Comparison of ENCODE assay signal across 22 cellular contexts in the genomic region with DNA sequence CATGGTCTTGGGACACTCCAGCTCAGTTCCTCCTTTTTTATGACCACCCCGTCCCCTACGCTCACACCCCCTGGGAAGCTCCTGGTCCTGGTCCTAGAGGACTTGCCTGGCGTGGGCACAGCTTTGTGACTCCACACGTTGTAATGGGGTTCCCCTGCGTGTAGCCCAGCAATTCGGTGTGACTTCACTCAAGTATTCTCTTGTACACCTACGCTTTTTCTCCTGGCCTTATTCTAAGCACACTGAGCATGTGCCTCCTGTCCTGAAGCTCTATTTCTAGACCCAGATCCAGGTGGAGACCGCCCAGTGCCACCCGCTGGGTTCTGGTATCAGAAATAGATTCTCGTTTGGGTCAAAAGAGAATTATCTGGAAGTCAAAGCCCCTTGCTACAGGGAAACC. TPM values are rescaled to one million over a fixed set of nuclear protein-coding genes. Genes with fewer than 3 reads are reported as not detected.
"Had no signal": no experiment of that assay in that cellular context is flagged by ENCODE, and none has a peak within 500 bp of the region (broad histone marks: within the 10 kb centered on the region; RNA-seq: fewer than 3 reads in every experiment).

No MANE protein-coding gene starts in this region.

- H3K4me1 ChIP-seq: adrenal gland, esophagus squamous epithelium, prostate gland, testis had no signal

- H3K9me3 ChIP-seq: adrenal gland, esophagus squamous epithelium, prostate gland, testis had no signal

- H3K4me3 Mint-ChIP-seq: activated T-cell treated with anti-CD3 and anti-CD28 coated beads, Interleukin-2, amount 50 U/mL, for 72 hours; dendritic cell treated with granulocyte-macrophage colony-stimulating factor and Interleukin-4, amounts not matched to agents 40 ng/mL and 50 ng/mL, for 4 days; stimulated activated memory B cell treated with anti-CD40 and anti-IgM and Interleukin-4, amounts not matched to agents 10 μg/mL and 1 μg/mL and 100 μg/mL, for 72 hours; type B pancreatic cell had no signal

- ATAC-seq: activated T-cell treated with anti-CD3 and anti-CD28 coated beads, Interleukin-2, amount 50 U/mL, for 72 hours; left cardiac atrium; right cardiac atrium; stimulated activated memory B cell treated with anti-CD40 and anti-IgM and Interleukin-4, amounts not matched to agents 10 μg/mL and 1 μg/mL and 100 μg/mL, for 72 hours had no signal

- H3K36me3 ChIP-seq: prostate gland had no signal

- H3K27me3 ChIP-seq: adrenal gland, esophagus squamous epithelium, testis had no signal

- H3K9me3 Mint-ChIP-seq: activated T-cell treated with anti-CD3 and anti-CD28 coated beads, Interleukin-2, amount 50 U/mL, for 72 hours; dendritic cell treated with granulocyte-macrophage colony-stimulating factor and Interleukin-4, amounts not matched to agents 40 ng/mL and 50 ng/mL, for 4 days; stimulated activated memory B cell treated with anti-CD40 and anti-IgM and Interleukin-4, amounts not matched to agents 10 μg/mL and 1 μg/mL and 100 μg/mL, for 72 hours; type B pancreatic cell had no signal

- DNase-seq: activated CD4-positive, CD25-positive, alpha-beta regulatory T cell treated with anti-CD3 and anti-CD28 coated beads, Interleukin-2, amount 50 U/mL, for 72 hours; activated CD8-positive, alpha-beta memory T cell treated with anti-CD3 and anti-CD28 coated beads for 24 hours; activated naive CD4-positive, alpha-beta T cell treated with anti-CD3 and anti-CD28 coated beads, Interleukin-2, amount 50 U/mL, for 16 hours; activated T-cell treated with anti-CD3 and anti-CD28 coated beads, Interleukin-2, amount 50 U/mL, for 72 hours; adrenal gland; cerebellar nuclear complex; effector memory CD4-positive, alpha-beta T cell; esophagus squamous epithelium; left cardiac atrium; midbrain; right cardiac atrium; small intestine; stimulated activated CD4-positive, alpha-beta T cell treated with anti-CD3 and anti-CD28 coated beads, Interleukin-15, amount 100 ng/mL, for 24 hours; stimulated activated CD4-positive, alpha-beta T cell treated with anti-CD3 and anti-CD28 coated beads, Interleukin-2, amount 100 ng/mL, for 48 hours; testis had no signal

- H3K27ac Mint-ChIP-seq: activated T-cell treated with anti-CD3 and anti-CD28 coated beads, Interleukin-2, amount 50 U/mL, for 72 hours; stimulated activated memory B cell treated with anti-CD40 and anti-IgM and Interleukin-4, amounts not matched to agents 10 μg/mL and 1 μg/mL and 100 μg/mL, for 72 hours; type B pancreatic cell had no signal

- H3K27ac ChIP-seq: adrenal gland, esophagus squamous epithelium, prostate gland, testis had no signal

- FAIRE-seq: bronchial epithelial cell, small intestine had no signal

- H3K4me3 ChIP-seq: adrenal gland, esophagus squamous epithelium, lung, prostate gland, testis had no signal

RNA-seq across cellular contexts. Expression of gene B3GNT7, which starts 36.0 kb away (rescaled TPM):
- total RNA-seq: T-helper 1 cell treated with Interleukin-12 subunit alpha and Interleukin-12 subunit beta and Interleukin-4 antibody, amounts not matched to agents 30 ng/mL and 1 ng/mL, for 36 hours had no signal
